ENCODE assay signal across 26 cellular contexts in genomic region chr3:27990347-27990746, GRCh38.
"Had no signal": no experiment of that assay in that cellular context is flagged by ENCODE, and none has a peak within 500 bp of the region (broad histone marks: within the 10 kb centered on the region; RNA-seq: fewer than 3 reads in every experiment).

No MANE protein-coding gene starts in this region.

- H3K27ac ChIP-seq: brain microvascular endothelial cell, cardiac muscle cell, colonic mucosa, esophagus muscularis mucosa had no signal

- H3K4me1 Mint-ChIP-seq: activated CD4-positive, alpha-beta T cell treated with anti-CD3 and anti-CD28 coated beads, Interleukin-2, amount 10 ng/mL, durations not matched to agents 7 days and 5 days; activated T-helper 17 cell treated with anti-CD3 and anti-CD28 coated beads, Interleukin-2, amount 50 U/mL, for 72 hours; T-helper 17 cell had no signal

- H3K36me3 Mint-ChIP-seq: activated naive CD8-positive, alpha-beta T cell had no signal

- H3K9me3 ChIP-seq: colonic mucosa, esophagus muscularis mucosa had no signal

- H3K4me3 Mint-ChIP-seq: activated CD4-positive, alpha-beta T cell treated with anti-CD3 and anti-CD28 coated beads, Interleukin-2, amount 10 ng/mL, durations not matched to agents 7 days and 5 days; activated CD8-positive, alpha-beta T cell treated with anti-CD3 and anti-CD28 coated beads for 36 hours; activated naive CD4-positive, alpha-beta T cell treated with anti-CD3 and anti-CD28 coated beads for 36 hours; activated naive CD8-positive, alpha-beta T cell; activated T-cell treated with anti-CD3 and anti-CD28 coated beads, Interleukin-2, amount 50 U/mL, for 4 hours; activated T-helper 17 cell treated with anti-CD3 and anti-CD28 coated beads, Interleukin-2, amount 50 U/mL, for 72 hours; T-helper 17 cell had no signal

- H3K9me3 Mint-ChIP-seq: activated CD4-positive, alpha-beta T cell treated with anti-CD3 and anti-CD28 coated beads, Interleukin-2, amount 10 ng/mL, durations not matched to agents 7 days and 5 days; activated CD8-positive, alpha-beta T cell treated with anti-CD3 and anti-CD28 coated beads for 36 hours; activated naive CD4-positive, alpha-beta T cell treated with anti-CD3 and anti-CD28 coated beads for 36 hours; activated T-cell treated with anti-CD3 and anti-CD28 coated beads, Interleukin-2, amount 50 U/mL, for 4 hours had no signal

- H3K36me3 ChIP-seq: brain microvascular endothelial cell, cardiac muscle cell, colonic mucosa, esophagus muscularis mucosa had no signal

- ATAC-seq: activated CD8-positive, alpha-beta T cell treated with anti-CD3 and anti-CD28 coated beads for 36 hours; activated T-cell treated with anti-CD3 and anti-CD28 coated beads, Interleukin-2, amount 50 U/mL, for 4 hours; activated T-helper 17 cell treated with anti-CD3 and anti-CD28 coated beads, Interleukin-2, amount 50 U/mL, for 72 hours; T-helper 17 cell had no signal

- DNase-seq: activated CD4-positive, alpha-beta T cell treated with anti-CD3 and anti-CD28 coated beads for 1 hour; activated CD4-positive, alpha-beta T cell treated with anti-CD3 and anti-CD28 coated beads for 4 hours; activated CD4-positive, alpha-beta T cell treated with anti-CD3 and anti-CD28 coated beads, Interleukin-2, amount 10 ng/mL, durations not matched to agents 7 days and 5 days; activated CD4-positive, alpha-beta T cell treated with anti-CD3 and anti-CD28 coated beads, Interleukin-2, amount 50 U/mL, for 4 hours; activated CD8-positive, alpha-beta memory T cell treated with anti-CD3 and anti-CD28 coated beads for 24 hours; activated CD8-positive, alpha-beta T cell treated with anti-CD3 and anti-CD28 coated beads for 36 hours; activated effector memory CD4-positive, alpha-beta T cell treated with anti-CD3 and anti-CD28 coated beads, Interleukin-2, amount 50 U/mL, for 16 hours; activated naive CD4-positive, alpha-beta T cell treated with anti-CD3 and anti-CD28 coated beads for 36 hours; activated T-cell treated with anti-CD3 and anti-CD28 coated beads, Interleukin-2, amount 50 U/mL, for 4 hours; amniotic stem cell; anterior cingulate cortex; brain microvascular endothelial cell; central memory CD4-positive, alpha-beta T cell; cerebellar nuclear complex; colonic mucosa; effector CD8-positive, alpha-beta T cell; erythroblast; head of caudate nucleus; T-helper 1 cell; T-helper 17 cell had no signal

- H3K27me3 ChIP-seq: brain microvascular endothelial cell, cardiac muscle cell, colonic mucosa, esophagus muscularis mucosa had no signal

- H3K4me1 ChIP-seq: colonic mucosa, esophagus muscularis mucosa had no signal

- H3K4me3 ChIP-seq: cardiac muscle cell, colonic mucosa, esophagus muscularis mucosa had no signal

- H3K27ac Mint-ChIP-seq: activated CD4-positive, alpha-beta T cell treated with anti-CD3 and anti-CD28 coated beads, Interleukin-2, amount 10 ng/mL, durations not matched to agents 7 days and 5 days; activated CD8-positive, alpha-beta T cell treated with anti-CD3 and anti-CD28 coated beads for 36 hours; activated naive CD4-positive, alpha-beta T cell treated with anti-CD3 and anti-CD28 coated beads for 36 hours; activated naive CD8-positive, alpha-beta T cell; activated T-helper 17 cell treated with anti-CD3 and anti-CD28 coated beads, Interleukin-2, amount 50 U/mL, for 72 hours; T-helper 17 cell had no signal

- FAIRE-seq: astrocyte, frontal cortex had no signal

- H3K27me3 Mint-ChIP-seq: activated CD4-positive, alpha-beta T cell treated with anti-CD3 and anti-CD28 coated beads, Interleukin-2, amount 10 ng/mL, durations not matched to agents 7 days and 5 days; activated CD8-positive, alpha-beta T cell treated with anti-CD3 and anti-CD28 coated beads for 36 hours; activated naive CD8-positive, alpha-beta T cell; activated T-helper 17 cell treated with anti-CD3 and anti-CD28 coated beads, Interleukin-2, amount 50 U/mL, for 72 hours; T-helper 17 cell had no signal
